ENCODE assay signal across 1 cellular context in genomic region chr17:1976683-1977064, GRCh38.
TF ChIP-seq lines count a peak whose summit lies in the region.

No MANE protein-coding gene starts in this region.

TF ChIP-seq in GM23338, 12 proteins besides CTCF, POLR2A, EP300 and RAD21 (continued from another document):
- no peak for TF ChIP-seq ZNF462 (CRISPR knock-in tag; IDR thresholded peaks at IDR 0.05)
- no peak for TF ChIP-seq EZH2phosphoT487 (IDR thresholded peaks at IDR 0.05; ENCODE audit: unreplicated experiment)
- no peak for TF ChIP-seq CREB1 (CRISPR knock-in tag; IDR thresholded peaks at IDR 0.05; ENCODE audit: low read depth)
- TF ChIP-seq REST (IDR thresholded peaks at IDR 0.05; ENCODE audit: unreplicated experiment), result no peak
- no peak for TF ChIP-seq ZNF114 (CRISPR knock-in tag; IDR thresholded peaks at IDR 0.05)
- TF ChIP-seq ETS1 (IDR thresholded peaks at IDR 0.05), result no peak
- TF ChIP-seq STAT1 (IDR thresholded peaks at IDR 0.05; ENCODE audit: unreplicated experiment), result no peak
- TF ChIP-seq JUNB (IDR thresholded peaks at IDR 0.05; ENCODE audit: unreplicated experiment), result no peak
- no peak for TF ChIP-seq NANOG (IDR thresholded peaks at IDR 0.05; ENCODE audit: borderline replicate concordance)
- TF ChIP-seq POLR2AphosphoS5 (IDR thresholded peaks at IDR 0.05; ENCODE audit: low read depth), result no peak
